In genomic region chrX:40996886-40997530, GRCh38 we compare ENCODE assay signal across 1 cellular context.
A peak's percentile ranks its signal among the peaks of the same experiment; 100 is the strongest.
TF ChIP-seq lines count a peak whose summit lies in the region.

No MANE protein-coding gene starts in this region.

TF ChIP-seq in HepG2, 621 proteins besides CTCF, POLR2A, EP300 and RAD21 (continued from another document):
- no peak for TF ChIP-seq PRDM4 (CRISPR knock-in tag; IDR thresholded peaks at IDR 0.05; ENCODE audit: borderline replicate concordance)
- peak; percentile 62; the same call in 1 of the 2 replicates for TF ChIP-seq HCFC1 (IDR thresholded peaks at IDR 0.05; ENCODE audit: low read depth, low read length)
- TF ChIP-seq NFYB (CRISPR knock-in tag; IDR thresholded peaks at IDR 0.05): peak; percentile 52
- TF ChIP-seq THAP11 (CRISPR knock-in tag; IDR thresholded peaks at IDR 0.05): peak; percentile 97
- TF ChIP-seq ZNF770 (CRISPR knock-in tag; IDR thresholded peaks at IDR 0.05): no peak
- no peak for TF ChIP-seq ZNF234 (CRISPR knock-in tag; conservative IDR thresholded peaks at IDR 0.05)
- no peak for TF ChIP-seq CREB1 (IDR thresholded peaks at IDR 0.05)
- 0 out of 2 replicates have a peak, but pooled peaks have one; percentile 28 for TF ChIP-seq CREB1 (CRISPR knock-in tag; IDR thresholded peaks at IDR 0.05)
- peak; percentile 98 for TF ChIP-seq PRDM10 (CRISPR knock-in tag; IDR thresholded peaks at IDR 0.05; ENCODE audit: low read depth)
- TF ChIP-seq, protein P1, sequence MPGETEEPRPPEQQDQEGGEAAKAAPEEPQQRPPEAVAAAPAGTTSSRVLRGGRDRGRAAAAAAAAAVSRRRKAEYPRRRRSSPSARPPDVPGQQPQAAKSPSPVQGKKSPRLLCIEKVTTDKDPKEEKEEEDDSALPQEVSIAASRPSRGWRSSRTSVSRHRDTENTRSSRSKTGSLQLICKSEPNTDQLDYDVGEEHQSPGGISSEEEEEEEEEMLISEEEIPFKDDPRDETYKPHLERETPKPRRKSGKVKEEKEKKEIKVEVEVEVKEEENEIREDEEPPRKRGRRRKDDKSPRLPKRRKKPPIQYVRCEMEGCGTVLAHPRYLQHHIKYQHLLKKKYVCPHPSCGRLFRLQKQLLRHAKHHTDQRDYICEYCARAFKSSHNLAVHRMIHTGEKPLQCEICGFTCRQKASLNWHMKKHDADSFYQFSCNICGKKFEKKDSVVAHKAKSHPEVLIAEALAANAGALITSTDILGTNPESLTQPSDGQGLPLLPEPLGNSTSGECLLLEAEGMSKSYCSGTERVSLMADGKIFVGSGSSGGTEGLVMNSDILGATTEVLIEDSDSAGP (CRISPR knock-in tag; IDR thresholded peaks at IDR 0.05; ENCODE audit: borderline replicate concordance): peak; percentile 94
